Comparison of ENCODE assay signal across 1 cellular context in the genomic region with DNA sequence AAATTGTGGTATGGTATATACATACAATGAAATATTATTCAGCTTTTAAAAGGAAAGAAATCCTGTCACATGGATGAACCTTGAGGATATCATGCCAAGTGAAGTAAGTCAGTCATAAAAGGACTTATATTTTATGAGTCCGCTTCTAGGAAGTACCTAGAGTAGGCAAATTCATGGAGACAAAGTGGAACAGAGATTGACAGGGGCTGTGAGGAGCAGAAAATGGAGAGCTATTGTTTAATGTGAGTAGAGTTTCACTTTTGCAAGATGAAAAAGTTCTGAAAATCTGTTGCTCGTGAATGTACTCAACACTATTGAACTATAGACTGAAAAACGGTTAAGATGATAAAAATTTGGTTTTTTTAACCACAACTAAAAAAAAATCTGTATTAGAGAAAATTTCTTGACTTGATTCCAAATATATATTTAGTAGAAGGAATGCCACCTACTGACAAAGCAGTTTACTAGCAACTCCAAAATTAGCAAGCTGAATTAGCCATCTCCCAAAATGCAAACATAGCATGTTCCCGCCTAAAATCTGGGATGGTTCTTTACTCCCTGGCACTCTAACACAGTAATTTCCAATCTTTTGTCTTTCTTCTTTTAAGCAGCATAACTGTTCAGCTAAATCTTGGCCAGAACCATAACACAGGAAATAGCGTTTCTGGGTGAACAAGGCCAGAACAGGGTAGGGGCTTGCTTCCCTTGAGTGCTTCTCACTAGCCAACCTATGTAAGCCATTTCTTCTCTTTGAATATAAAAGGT.
TF ChIP-seq lines count a peak whose summit lies in the region.

No MANE protein-coding gene starts in this region.

TF ChIP-seq in HEK293, 187 proteins besides CTCF, POLR2A, EP300 and RAD21 (continued from another document):
- 0 out of 2 replicates have a peak, but pooled peaks have one; percentile 14 for TF ChIP-seq ZNF664 (tag by site-specific recombination; IDR thresholded peaks at IDR 0.05)
